ENCODE assay signal across 8 cellular contexts in the genomic region with DNA sequence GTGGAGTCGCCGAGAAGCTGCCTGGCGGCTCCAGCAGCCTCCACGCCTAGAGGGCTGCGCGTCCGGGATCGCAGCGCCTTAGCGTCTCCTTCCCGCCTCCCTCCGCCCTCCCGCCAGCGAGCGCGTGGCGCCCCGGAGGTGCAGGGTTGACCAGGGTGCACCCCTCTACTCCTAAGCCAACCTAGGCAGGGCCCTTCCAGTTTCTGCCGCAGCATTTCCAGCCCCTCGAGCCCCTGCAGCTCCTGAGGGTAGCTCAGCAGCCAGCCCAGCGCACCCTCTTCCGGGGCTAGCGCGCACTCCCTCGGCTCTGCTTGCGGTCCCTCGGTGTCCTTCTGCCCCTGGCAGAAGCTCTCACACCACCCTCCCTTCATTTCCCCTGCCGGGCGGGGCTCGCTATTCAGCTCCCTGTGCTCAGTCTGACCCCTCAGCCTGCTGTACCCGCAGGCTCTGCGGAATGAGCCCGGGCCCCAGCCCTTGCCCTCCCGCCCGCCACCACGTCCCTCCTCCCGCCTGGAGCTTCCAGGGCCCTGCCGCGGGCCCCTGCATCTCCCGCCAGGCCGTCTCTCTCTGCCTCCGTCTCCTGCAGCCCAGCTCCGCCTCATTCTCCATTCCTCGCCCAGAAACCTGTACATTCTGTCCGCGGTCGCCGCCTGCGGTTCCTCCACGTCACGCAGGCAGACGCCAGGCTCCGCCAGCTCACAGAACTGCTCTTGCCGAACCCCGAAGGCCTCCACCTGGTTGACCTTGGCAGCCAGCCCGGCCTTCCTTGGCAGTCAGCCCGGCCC.
DNase-seq lines count a peak whose midpoint lies in the region; ATAC-seq and TF ChIP-seq lines count a peak whose summit lies in the region.

No MANE protein-coding gene starts in this region.

- H3K9ac ChIP-seq in SK-N-SH (no peak overlapping the region; the same call in 1 of the 2 replicates), mammary epithelial cell (ENCODE audit: insufficient read depth, low read length) (peak overlapping the region; percentile 83), iPS-15b (ENCODE audit: low read depth, low read length) (peak overlapping the region; percentile 76)

- H3K4me2 ChIP-seq in SK-N-SH: peak overlapping the region; percentile 95
- H3K4me2 ChIP-seq in mammary epithelial cell (ENCODE audit: insufficient read depth, low read depth, low read length): peak overlapping the region; percentile 99

- DNase-seq in COLO668 (lab: John Stamatoyannopoulos, UW; ENCODE audit: unreplicated experiment) (peak; percentile 85), SK-N-SH (peak; percentile 91), mammary epithelial cell (peak; percentile 95), renal cortical epithelial cell (ENCODE audit: low read depth) (peak; percentile 95), NCI-H82 treated with DMSO at 0.1 percent for 48 hours (lab: John Stamatoyannopoulos, UW; ENCODE audit: unreplicated experiment) (no peak)

- no TSS peak for BruUV-seq in mammary epithelial cell (replicated peaks; lab: Mats Ljungman, UMichigan)

- H2AFZ ChIP-seq in SK-N-SH (ENCODE audit: low read depth) (peak overlapping the region; percentile 83), mammary epithelial cell (ENCODE audit: low read depth, low read length) (peak overlapping the region; percentile 96)

- dilution Hi-C loops in mammary epithelial cell (cut with HindIII; ENCODE audit: low sequenced_read_pairs): loop anchor here (25.0 kb wide), 1 partner anchor 111 kb away; no protein-coding TSS in a partner anchor

- no peaks in the 10 kb centered on the region for H3K9me2 ChIP-seq in SK-N-SH

- POLR2A ChIA-PET in SK-N-SH (lab: Yijun Ruan, JAX): interaction anchor here (1.0 to 1.7 kb wide), 5 partner anchors 16 to 681 kb away, joined by 3 to 5 read pairs (median 4); a partner anchor contains a TSS

- TF ChIP-seq EP300 in Ishikawa (IDR thresholded peaks at IDR 0.05; ENCODE audit: borderline replicate concordance) (no peak), SK-N-SH (IDR thresholded peaks at IDR 0.05; ENCODE audit: borderline replicate concordance in 1 of 2, low read depth in 1 of 2, low read length in 1 of 2) (peak in 1 of 2 experiments; percentile 19; a peak in 1 of 4 replicates)

- TF ChIP-seq RAD21 in Ishikawa (IDR thresholded peaks at IDR 0.05; ENCODE audit: low read depth): peak; percentile 23; the same call in 1 of the 2 replicates
- TF ChIP-seq RAD21 in SK-N-SH (IDR thresholded peaks at IDR 0.05; ENCODE audit: low read length): peak; percentile 57

- no peaks in the 10 kb centered on the region for H3K36me3 ChIP-seq in SK-N-SH (replicated peaks in 1 of 2; ENCODE audit: control insufficient read depth in 1 of 2, insufficient read depth in 2 of 2, low read length in 1 of 2)
- H3K36me3 ChIP-seq in mammary epithelial cell (ENCODE audit: insufficient read depth, low read length): no peaks in the 10 kb centered on the region
- H3K36me3 ChIP-seq in iPS-15b (ENCODE audit: control insufficient read depth, insufficient read depth, low read length): no peaks in the 10 kb centered on the region

- H3K27ac ChIP-seq in SK-N-SH (ENCODE audit: low read depth in 2 of 2, low read length in 1 of 2) (peak overlapping the region in 1 of 2 experiments; percentile 93; a peak in 2 of 4 replicates), mammary epithelial cell (ENCODE audit: insufficient read depth, low read depth, low read length) (peak overlapping the region; percentile 85)

- no peaks in the 10 kb centered on the region for H3K9me3 ChIP-seq in SK-N-SH
- H3K9me3 ChIP-seq in mammary epithelial cell (replicated peaks; ENCODE audit: insufficient read depth, low read length): no peaks in the 10 kb centered on the region
- no peaks in the 10 kb centered on the region for H3K9me3 ChIP-seq in iPS-15b (ENCODE audit: control insufficient read depth, insufficient read depth, low read length)

- under 1% methylated on average over 26 of the region's 57 CpGs for WGBS in SK-N-SH (ENCODE audit: low lambda C conversion rate)
- WGBS in mammary epithelial cell (ENCODE audit: low coverage, missing lambda C conversion rate): 2% methylated on average over 38 of the region's 57 CpGs

- H3K4me1 ChIP-seq in SK-N-SH (ENCODE audit: control insufficient read depth in 1 of 2, insufficient read depth in 2 of 2, low read depth in 1 of 2, low read length in 1 of 2) (peaks cover 0 to 14% of the 10 kb centered on the region in 2 experiments; a peak in 2 of 4 replicates), mammary epithelial cell (ENCODE audit: insufficient read depth, low read length) (peaks cover 14% of the 10 kb centered on the region), iPS-15b (ENCODE audit: control insufficient read depth, insufficient read depth, low read length) (peaks cover 4% of the 10 kb centered on the region)

- H3F3A ChIP-seq in SK-N-SH (replicated peaks; ENCODE audit: insufficient read depth): no peaks in the 10 kb centered on the region

- no peak for ATAC-seq in HG03439 (IDR thresholded peaks at IDR 0.05; ENCODE audit: unreplicated experiment)

- intact Hi-C loops in mammary epithelial cell (cut with micrococcal nuclease): no loop called here

- H4K20me1 ChIP-seq in SK-N-SH (ENCODE audit: insufficient read depth) (no peaks in the 10 kb centered on the region), mammary epithelial cell (ENCODE audit: insufficient read depth, low read length) (no peaks in the 10 kb centered on the region)

- H3K27me3 ChIP-seq in SK-N-SH (ENCODE audit: insufficient read depth) (no peaks in the 10 kb centered on the region), mammary epithelial cell (ENCODE audit: insufficient read depth, low read length) (no peaks in the 10 kb centered on the region), iPS-15b (ENCODE audit: control insufficient read depth, insufficient read depth, low read length) (peaks cover 31% of the 10 kb centered on the region)

- no peak for TF ChIP-seq CTCF in SK-N-SH (IDR thresholded peaks at IDR 0.05)
- peak in 1 of 2 donors; percentile 43 for TF ChIP-seq CTCF in mammary epithelial cell (conservative IDR thresholded peaks at IDR 0.05 in 1 of 2, IDR thresholded peaks at IDR 0.05 in 1 of 2; ENCODE audit: extremely low read depth in 1 of 2, insufficient read depth in 1 of 2, low read depth in 1 of 2, low read length in 2 of 2)

- in situ Hi-C loops in mammary epithelial cell (cut with MboI; ENCODE audit: low sequenced_read_pairs in 2 of 2): no loop called here

- H3K79me2 ChIP-seq in SK-N-SH (ENCODE audit: insufficient read depth) (no peaks in the 10 kb centered on the region), mammary epithelial cell (ENCODE audit: insufficient read depth, low read length) (no peaks in the 10 kb centered on the region)

- CTCF ChIA-PET in SK-N-SH (lab: Yijun Ruan, JAX): interaction anchor here (0.6 to 2.2 kb wide), 17 partner anchors 10 to 1874 kb away, joined by 3 to 9 read pairs (median 4); a partner anchor contains a TSS
- CTCF ChIA-PET in mammary epithelial cell (lab: Charles Lee; ENCODE audit: low non-redundant PET): interaction anchor here (0.6 to 0.7 kb wide), 2 partner anchors 166 to 501 kb away, joined by 7 to 13 read pairs; no protein-coding TSS in a partner anchor

- H3K4me3 ChIP-seq in SK-N-SH (ENCODE audit: low read depth in 2 of 2, low read length in 1 of 2): peak overlapping the region; percentile 55 to 59
- H3K4me3 ChIP-seq in mammary epithelial cell (replicated peaks in 1 of 3; ENCODE audit: insufficient read depth in 1 of 3, low read depth in 2 of 3, low read length in 3 of 3): peak overlapping the region; percentile 48 to 70 (median 58)
- H3K4me3 ChIP-seq in iPS-15b (ENCODE audit: low read depth, low read length): peak overlapping the region; percentile 75

TF ChIP-seq in SK-N-SH, 30 proteins besides CTCF, POLR2A, EP300 and RAD21 (continues in another document):
- TF ChIP-seq TEAD4 (IDR thresholded peaks at IDR 0.05; ENCODE audit: borderline replicate concordance, insufficient read depth) (no peak), TAF1 (IDR thresholded peaks at IDR 0.05; ENCODE audit: borderline replicate concordance, low read depth, low read length) (no peak), ELF1 (IDR thresholded peaks at IDR 0.05) (no peak), GABPA (IDR thresholded peaks at IDR 0.05; ENCODE audit: low read depth) (no peak), FOXM1 (IDR thresholded peaks at IDR 0.05; ENCODE audit: low read depth) (no peak), NRF1 (IDR thresholded peaks at IDR 0.05; ENCODE audit: low read depth, low read length) (no peak), RXRA (IDR thresholded peaks at IDR 0.05; ENCODE audit: borderline replicate concordance, low read depth) (no peak), FOXJ3 (CRISPR knock-in tag; IDR thresholded peaks at IDR 0.05) (no peak), SMC3 (IDR thresholded peaks at IDR 0.05; ENCODE audit: low read depth, low read length) (no peak), MEF2A (IDR thresholded peaks at IDR 0.05; ENCODE audit: borderline replicate concordance, low read depth) (no peak), RFX5 (IDR thresholded peaks at IDR 0.05; ENCODE audit: low read length) (no peak), RCOR1 (IDR thresholded peaks at IDR 0.05; ENCODE audit: low read length) (peak; percentile 43; the same call in 1 of the 2 replicates), POLR2AphosphoS5 (IDR thresholded peaks at IDR 0.05; ENCODE audit: low read depth, low read length) (no peak)
- TF ChIP-seq, protein P1, sequence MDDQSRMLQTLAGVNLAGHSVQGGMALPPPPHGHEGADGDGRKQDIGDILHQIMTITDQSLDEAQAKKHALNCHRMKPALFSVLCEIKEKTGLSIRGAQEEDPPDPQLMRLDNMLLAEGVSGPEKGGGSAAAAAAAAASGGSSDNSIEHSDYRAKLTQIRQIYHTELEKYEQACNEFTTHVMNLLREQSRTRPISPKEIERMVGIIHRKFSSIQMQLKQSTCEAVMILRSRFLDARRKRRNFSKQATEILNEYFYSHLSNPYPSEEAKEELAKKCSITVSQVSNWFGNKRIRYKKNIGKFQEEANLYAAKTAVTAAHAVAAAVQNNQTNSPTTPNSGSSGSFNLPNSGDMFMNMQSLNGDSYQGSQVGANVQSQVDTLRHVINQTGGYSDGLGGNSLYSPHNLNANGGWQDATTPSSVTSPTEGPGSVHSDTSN (IDR thresholded peaks at IDR 0.05): no peak
- TF ChIP-seq, protein P2, sequence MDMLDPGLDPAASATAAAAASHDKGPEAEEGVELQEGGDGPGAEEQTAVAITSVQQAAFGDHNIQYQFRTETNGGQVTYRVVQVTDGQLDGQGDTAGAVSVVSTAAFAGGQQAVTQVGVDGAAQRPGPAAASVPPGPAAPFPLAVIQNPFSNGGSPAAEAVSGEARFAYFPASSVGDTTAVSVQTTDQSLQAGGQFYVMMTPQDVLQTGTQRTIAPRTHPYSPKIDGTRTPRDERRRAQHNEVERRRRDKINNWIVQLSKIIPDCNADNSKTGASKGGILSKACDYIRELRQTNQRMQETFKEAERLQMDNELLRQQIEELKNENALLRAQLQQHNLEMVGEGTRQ (IDR thresholded peaks at IDR 0.05; ENCODE audit: borderline replicate concordance, low read depth, low read length): no peak
- TF ChIP-seq, protein P3, sequence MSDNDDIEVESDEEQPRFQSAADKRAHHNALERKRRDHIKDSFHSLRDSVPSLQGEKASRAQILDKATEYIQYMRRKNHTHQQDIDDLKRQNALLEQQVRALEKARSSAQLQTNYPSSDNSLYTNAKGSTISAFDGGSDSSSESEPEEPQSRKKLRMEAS (IDR thresholded peaks at IDR 0.05; ENCODE audit: low read depth): peak; percentile 55; the same call in 1 of the 2 replicates
